Comparison of ENCODE assay signal across 2 cellular contexts in the genomic region with DNA sequence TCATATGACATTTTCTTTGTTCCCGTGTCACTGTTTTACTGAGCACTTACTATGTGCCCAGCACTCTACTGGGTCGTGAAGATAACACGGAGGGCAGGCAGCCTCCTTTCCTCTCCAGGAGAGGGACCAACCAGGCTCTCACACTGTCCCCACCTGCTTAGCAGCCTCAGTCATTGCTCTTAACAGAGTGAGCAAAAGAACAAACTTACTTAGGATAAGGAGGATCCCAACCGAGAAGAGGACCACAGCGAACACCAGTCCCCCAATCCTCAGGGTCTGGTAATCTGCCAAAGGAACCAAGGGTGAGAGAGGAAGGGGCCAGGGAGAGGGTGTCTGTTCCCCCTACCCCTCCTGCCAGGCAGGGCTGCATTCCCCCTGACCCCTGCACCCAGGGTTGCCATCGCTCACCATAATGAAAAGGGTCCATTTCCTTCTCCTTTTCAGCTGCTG.
TF ChIP-seq lines count a peak whose summit lies in the region.

No MANE protein-coding gene starts in this region.

TF ChIP-seq in GM23338, 12 proteins besides CTCF, POLR2A, EP300 and RAD21 (continued from another document and continues in another):
- TF ChIP-seq, protein P1, sequence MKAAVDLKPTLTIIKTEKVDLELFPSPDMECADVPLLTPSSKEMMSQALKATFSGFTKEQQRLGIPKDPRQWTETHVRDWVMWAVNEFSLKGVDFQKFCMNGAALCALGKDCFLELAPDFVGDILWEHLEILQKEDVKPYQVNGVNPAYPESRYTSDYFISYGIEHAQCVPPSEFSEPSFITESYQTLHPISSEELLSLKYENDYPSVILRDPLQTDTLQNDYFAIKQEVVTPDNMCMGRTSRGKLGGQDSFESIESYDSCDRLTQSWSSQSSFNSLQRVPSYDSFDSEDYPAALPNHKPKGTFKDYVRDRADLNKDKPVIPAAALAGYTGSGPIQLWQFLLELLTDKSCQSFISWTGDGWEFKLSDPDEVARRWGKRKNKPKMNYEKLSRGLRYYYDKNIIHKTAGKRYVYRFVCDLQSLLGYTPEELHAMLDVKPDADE (IDR thresholded peaks at IDR 0.05): no peak
- no peak for TF ChIP-seq NANOG (IDR thresholded peaks at IDR 0.05; ENCODE audit: borderline replicate concordance)
- TF ChIP-seq, protein P2, sequence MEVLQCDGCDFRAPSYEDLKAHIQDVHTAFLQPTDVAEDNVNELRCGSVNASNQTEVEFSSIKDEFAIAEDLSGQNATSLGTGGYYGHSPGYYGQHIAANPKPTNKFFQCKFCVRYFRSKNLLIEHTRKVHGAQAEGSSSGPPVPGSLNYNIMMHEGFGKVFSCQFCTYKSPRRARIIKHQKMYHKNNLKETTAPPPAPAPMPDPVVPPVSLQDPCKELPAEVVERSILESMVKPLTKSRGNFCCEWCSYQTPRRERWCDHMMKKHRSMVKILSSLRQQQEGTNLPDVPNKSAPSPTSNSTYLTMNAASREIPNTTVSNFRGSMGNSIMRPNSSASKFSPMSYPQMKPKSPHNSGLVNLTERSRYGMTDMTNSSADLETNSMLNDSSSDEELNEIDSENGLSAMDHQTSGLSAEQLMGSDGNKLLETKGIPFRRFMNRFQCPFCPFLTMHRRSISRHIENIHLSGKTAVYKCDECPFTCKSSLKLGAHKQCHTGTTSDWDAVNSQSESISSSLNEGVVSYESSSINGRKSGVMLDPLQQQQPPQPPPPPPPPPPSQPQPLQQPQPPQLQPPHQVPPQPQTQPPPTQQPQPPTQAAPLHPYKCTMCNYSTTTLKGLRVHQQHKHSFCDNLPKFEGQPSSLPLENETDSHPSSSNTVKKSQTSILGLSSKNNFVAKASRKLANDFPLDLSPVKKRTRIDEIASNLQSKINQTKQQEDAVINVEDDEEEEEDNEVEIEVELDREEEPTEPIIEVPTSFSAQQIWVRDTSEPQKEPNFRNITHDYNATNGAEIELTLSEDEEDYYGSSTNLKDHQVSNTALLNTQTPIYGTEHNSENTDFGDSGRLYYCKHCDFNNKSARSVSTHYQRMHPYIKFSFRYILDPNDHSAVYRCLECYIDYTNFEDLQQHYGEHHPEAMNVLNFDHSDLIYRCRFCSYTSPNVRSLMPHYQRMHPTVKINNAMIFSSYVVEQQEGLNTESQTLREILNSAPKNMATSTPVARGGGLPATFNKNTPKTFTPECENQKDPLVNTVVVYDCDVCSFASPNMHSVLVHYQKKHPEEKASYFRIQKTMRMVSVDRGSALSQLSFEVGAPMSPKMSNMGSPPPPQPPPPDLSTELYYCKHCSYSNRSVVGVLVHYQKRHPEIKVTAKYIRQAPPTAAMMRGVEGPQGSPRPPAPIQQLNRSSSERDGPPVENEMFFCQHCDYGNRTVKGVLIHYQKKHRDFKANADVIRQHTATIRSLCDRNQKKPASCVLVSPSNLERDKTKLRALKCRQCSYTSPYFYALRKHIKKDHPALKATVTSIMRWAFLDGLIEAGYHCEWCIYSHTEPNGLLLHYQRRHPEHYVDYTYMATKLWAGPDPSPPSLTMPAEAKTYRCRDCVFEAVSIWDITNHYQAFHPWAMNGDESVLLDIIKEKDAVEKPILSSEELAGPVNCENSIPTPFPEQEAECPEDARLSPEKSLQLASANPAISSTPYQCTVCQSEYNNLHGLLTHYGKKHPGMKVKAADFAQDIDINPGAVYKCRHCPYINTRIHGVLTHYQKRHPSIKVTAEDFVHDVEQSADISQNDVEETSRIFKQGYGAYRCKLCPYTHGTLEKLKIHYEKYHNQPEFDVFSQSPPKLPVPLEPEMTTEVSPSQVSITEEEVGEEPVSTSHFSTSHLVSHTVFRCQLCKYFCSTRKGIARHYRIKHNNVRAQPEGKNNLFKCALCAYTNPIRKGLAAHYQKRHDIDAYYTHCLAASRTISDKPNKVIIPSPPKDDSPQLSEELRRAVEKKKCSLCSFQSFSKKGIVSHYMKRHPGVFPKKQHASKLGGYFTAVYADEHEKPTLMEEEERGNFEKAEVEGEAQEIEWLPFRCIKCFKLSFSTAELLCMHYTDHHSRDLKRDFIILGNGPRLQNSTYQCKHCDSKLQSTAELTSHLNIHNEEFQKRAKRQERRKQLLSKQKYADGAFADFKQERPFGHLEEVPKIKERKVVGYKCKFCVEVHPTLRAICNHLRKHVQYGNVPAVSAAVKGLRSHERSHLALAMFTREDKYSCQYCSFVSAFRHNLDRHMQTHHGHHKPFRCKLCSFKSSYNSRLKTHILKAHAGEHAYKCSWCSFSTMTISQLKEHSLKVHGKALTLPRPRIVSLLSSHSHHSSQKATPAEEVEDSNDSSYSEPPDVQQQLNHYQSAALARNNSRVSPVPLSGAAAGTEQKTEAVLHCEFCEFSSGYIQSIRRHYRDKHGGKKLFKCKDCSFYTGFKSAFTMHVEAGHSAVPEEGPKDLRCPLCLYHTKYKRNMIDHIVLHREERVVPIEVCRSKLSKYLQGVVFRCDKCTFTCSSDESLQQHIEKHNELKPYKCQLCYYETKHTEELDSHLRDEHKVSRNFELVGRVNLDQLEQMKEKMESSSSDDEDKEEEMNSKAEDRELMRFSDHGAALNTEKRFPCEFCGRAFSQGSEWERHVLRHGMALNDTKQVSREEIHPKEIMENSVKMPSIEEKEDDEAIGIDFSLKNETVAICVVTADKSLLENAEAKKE (CRISPR knock-in tag; IDR thresholded peaks at IDR 0.05): no peak
- no peak for TF ChIP-seq STAT1 (IDR thresholded peaks at IDR 0.05; ENCODE audit: unreplicated experiment)
- TF ChIP-seq, protein P3, sequence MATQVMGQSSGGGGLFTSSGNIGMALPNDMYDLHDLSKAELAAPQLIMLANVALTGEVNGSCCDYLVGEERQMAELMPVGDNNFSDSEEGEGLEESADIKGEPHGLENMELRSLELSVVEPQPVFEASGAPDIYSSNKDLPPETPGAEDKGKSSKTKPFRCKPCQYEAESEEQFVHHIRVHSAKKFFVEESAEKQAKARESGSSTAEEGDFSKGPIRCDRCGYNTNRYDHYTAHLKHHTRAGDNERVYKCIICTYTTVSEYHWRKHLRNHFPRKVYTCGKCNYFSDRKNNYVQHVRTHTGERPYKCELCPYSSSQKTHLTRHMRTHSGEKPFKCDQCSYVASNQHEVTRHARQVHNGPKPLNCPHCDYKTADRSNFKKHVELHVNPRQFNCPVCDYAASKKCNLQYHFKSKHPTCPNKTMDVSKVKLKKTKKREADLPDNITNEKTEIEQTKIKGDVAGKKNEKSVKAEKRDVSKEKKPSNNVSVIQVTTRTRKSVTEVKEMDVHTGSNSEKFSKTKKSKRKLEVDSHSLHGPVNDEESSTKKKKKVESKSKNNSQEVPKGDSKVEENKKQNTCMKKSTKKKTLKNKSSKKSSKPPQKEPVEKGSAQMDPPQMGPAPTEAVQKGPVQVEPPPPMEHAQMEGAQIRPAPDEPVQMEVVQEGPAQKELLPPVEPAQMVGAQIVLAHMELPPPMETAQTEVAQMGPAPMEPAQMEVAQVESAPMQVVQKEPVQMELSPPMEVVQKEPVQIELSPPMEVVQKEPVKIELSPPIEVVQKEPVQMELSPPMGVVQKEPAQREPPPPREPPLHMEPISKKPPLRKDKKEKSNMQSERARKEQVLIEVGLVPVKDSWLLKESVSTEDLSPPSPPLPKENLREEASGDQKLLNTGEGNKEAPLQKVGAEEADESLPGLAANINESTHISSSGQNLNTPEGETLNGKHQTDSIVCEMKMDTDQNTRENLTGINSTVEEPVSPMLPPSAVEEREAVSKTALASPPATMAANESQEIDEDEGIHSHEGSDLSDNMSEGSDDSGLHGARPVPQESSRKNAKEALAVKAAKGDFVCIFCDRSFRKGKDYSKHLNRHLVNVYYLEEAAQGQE (IDR thresholded peaks at IDR 0.05; ENCODE audit: unreplicated experiment): no peak
- TF ChIP-seq CREB1 (CRISPR knock-in tag; IDR thresholded peaks at IDR 0.05; ENCODE audit: low read depth): no peak
- no peak for TF ChIP-seq JUNB (IDR thresholded peaks at IDR 0.05; ENCODE audit: unreplicated experiment)
- TF ChIP-seq EZH2phosphoT487 (IDR thresholded peaks at IDR 0.05; ENCODE audit: unreplicated experiment): no peak
- TF ChIP-seq EZH2 (IDR thresholded peaks at IDR 0.05; ENCODE audit: low read depth, unreplicated experiment): no peak
- no peak for TF ChIP-seq ZNF114 (CRISPR knock-in tag; IDR thresholded peaks at IDR 0.05)

TF ChIP-seq in WTC11, 78 proteins besides CTCF, POLR2A, EP300 and RAD21 (continued from another document):
- TF ChIP-seq, protein P4, sequence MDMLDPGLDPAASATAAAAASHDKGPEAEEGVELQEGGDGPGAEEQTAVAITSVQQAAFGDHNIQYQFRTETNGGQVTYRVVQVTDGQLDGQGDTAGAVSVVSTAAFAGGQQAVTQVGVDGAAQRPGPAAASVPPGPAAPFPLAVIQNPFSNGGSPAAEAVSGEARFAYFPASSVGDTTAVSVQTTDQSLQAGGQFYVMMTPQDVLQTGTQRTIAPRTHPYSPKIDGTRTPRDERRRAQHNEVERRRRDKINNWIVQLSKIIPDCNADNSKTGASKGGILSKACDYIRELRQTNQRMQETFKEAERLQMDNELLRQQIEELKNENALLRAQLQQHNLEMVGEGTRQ (CRISPR knock-in tag; IDR thresholded peaks at IDR 0.05): no peak
- TF ChIP-seq, protein P5, sequence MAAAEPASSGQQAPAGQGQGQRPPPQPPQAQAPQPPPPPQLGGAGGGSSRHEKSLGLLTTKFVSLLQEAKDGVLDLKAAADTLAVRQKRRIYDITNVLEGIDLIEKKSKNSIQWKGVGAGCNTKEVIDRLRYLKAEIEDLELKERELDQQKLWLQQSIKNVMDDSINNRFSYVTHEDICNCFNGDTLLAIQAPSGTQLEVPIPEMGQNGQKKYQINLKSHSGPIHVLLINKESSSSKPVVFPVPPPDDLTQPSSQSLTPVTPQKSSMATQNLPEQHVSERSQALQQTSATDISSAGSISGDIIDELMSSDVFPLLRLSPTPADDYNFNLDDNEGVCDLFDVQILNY (CRISPR knock-in tag; IDR thresholded peaks at IDR 0.05): no peak
- TF ChIP-seq, protein P6, sequence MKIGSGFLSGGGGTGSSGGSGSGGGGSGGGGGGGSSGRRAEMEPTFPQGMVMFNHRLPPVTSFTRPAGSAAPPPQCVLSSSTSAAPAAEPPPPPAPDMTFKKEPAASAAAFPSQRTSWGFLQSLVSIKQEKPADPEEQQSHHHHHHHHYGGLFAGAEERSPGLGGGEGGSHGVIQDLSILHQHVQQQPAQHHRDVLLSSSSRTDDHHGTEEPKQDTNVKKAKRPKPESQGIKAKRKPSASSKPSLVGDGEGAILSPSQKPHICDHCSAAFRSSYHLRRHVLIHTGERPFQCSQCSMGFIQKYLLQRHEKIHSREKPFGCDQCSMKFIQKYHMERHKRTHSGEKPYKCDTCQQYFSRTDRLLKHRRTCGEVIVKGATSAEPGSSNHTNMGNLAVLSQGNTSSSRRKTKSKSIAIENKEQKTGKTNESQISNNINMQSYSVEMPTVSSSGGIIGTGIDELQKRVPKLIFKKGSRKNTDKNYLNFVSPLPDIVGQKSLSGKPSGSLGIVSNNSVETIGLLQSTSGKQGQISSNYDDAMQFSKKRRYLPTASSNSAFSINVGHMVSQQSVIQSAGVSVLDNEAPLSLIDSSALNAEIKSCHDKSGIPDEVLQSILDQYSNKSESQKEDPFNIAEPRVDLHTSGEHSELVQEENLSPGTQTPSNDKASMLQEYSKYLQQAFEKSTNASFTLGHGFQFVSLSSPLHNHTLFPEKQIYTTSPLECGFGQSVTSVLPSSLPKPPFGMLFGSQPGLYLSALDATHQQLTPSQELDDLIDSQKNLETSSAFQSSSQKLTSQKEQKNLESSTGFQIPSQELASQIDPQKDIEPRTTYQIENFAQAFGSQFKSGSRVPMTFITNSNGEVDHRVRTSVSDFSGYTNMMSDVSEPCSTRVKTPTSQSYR (CRISPR knock-in tag; IDR thresholded peaks at IDR 0.05): no peak
- no peak for TF ChIP-seq GABPB1 (CRISPR knock-in tag; IDR thresholded peaks at IDR 0.05)
